14 cellular contexts compared by ENCODE assay signal in the genomic region with DNA sequence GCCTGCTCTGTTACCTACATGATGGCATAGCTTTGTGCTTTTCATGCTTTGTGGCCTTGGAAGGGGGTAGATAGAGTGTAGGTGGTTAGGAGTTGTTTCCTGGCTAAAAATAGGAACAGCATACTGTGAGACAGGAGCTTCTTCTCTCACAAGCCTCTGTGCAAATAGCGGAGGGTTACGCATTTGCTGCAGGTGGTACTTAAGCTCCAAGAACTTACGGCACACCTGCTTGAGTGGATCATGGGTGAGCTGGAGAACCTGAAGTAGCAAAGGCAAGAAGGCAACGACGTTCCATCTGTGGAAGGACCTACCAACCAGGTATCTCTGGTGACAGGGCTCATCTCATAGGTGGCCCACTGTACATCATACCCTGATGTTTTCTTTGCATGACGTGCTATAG.
DNase-seq lines count a peak whose midpoint lies in the region; ATAC-seq and TF ChIP-seq lines count a peak whose summit lies in the region.
"Had no signal": no experiment of that assay in that cellular context is flagged by ENCODE, and none has a peak within 500 bp of the region (broad histone marks: within the 10 kb centered on the region; RNA-seq: fewer than 3 reads in every experiment).

No MANE protein-coding gene starts in this region.

- intact Hi-C loops in naive thymus-derived CD4-positive, alpha-beta T cell (cut with micrococcal nuclease), result no loop called here

- CTCF ChIA-PET in naive thymus-derived CD4-positive, alpha-beta T cell (lab: Charles Lee), result interaction anchor here (0.7 to 2.1 kb wide), 3 partner anchors 11 to 71 kb away, joined by 3 to 6 read pairs (median 3); no protein-coding TSS in a partner anchor

- no peak overlapping the region for H3K18ac ChIP-seq in mesenchymal stem cell (ENCODE audit: low read depth in 1 of 2, low read length in 2 of 2)

- no peaks in the 10 kb centered on the region for H3K9me3 Mint-ChIP-seq in GM23338
- H3K9me3 Mint-ChIP-seq in naive thymus-derived CD4-positive, alpha-beta T cell, result no peaks in the 10 kb centered on the region
- H3K9me3 Mint-ChIP-seq: CD4-positive, alpha-beta T cell; neural crest cell had no signal

- no peak overlapping the region for H4K91ac ChIP-seq in mesenchymal stem cell (ENCODE audit: low read length)

- no peaks in the 10 kb centered on the region; the same call in 1 of the 2 replicates for H4K20me1 ChIP-seq in GM23338 (replicated peaks; ENCODE audit: insufficient read depth)

- H3K36me3 Mint-ChIP-seq in GM23338 (ENCODE audit: low read depth), result peaks cover 22% of the 10 kb centered on the region
- peaks cover 6 to 49% (median 28%) of the 10 kb centered on the region in 5 donors for H3K36me3 Mint-ChIP-seq in naive thymus-derived CD4-positive, alpha-beta T cell

- H3K27ac Mint-ChIP-seq in GM23338, result peak overlapping the region; percentile 32; the same call in 1 of the 2 replicates
- H3K27ac Mint-ChIP-seq in naive thymus-derived CD4-positive, alpha-beta T cell, result peak overlapping the region in 6 of 9 donors; percentile 9 to 88 (median 51)

- no peak for DNase-seq in GM23338 (ENCODE audit: low spot score)
- DNase-seq in OCI-M1 (lab: John Stamatoyannopoulos, UW), result peak; percentile 31
- no peak for DNase-seq in naive thymus-derived CD4-positive, alpha-beta T cell
- no peak for DNase-seq in KG1 (lab: John Stamatoyannopoulos, UW)
- DNase-seq in mesenchymal stem cell, result no peak
- no peak for DNase-seq in effector CD8-positive, alpha-beta T cell (lab: John Stamatoyannopoulos, UW)
- DNase-seq: activated CD4-positive, CD25-positive, alpha-beta regulatory T cell treated with anti-CD3 and anti-CD28 coated beads, Interleukin-2, amount 50 U/mL, for 72 hours; CD4-positive, alpha-beta T cell; head of caudate nucleus; NCI-H524; SK-N-SH had no signal

- H3K4me1 Mint-ChIP-seq in GM23338, result peaks cover 70% of the 10 kb centered on the region
- H3K4me1 Mint-ChIP-seq in naive thymus-derived CD4-positive, alpha-beta T cell, result peaks cover 38 to 67% (median 56%) of the 10 kb centered on the region in 7 donors

- H3K9me2 ChIP-seq in GM23338 (ENCODE audit: insufficient read depth), result no peaks in the 10 kb centered on the region
- H3K9me2 ChIP-seq: SK-N-SH had no signal

- no peaks in the 10 kb centered on the region for H3K27me3 ChIP-seq in GM23338 (ENCODE audit: insufficient read depth)
- H3K27me3 ChIP-seq in naive thymus-derived CD4-positive, alpha-beta T cell (ENCODE audit: control insufficient read depth in 2 of 2, insufficient read depth in 2 of 2, low read length in 2 of 2), result no peaks in the 10 kb centered on the region
- no peaks in the 10 kb centered on the region for H3K27me3 ChIP-seq in mesenchymal stem cell (ENCODE audit: control insufficient read depth in 1 of 2, insufficient read depth in 1 of 2, low read length in 2 of 2)

- H2AK5ac ChIP-seq in mesenchymal stem cell (ENCODE audit: low read length, severe bottlenecking), result no peak overlapping the region

- H3K27me3 Mint-ChIP-seq in GM23338 (ENCODE audit: insufficient read depth, low read depth, poor library complexity), result peaks cover 4% of the 10 kb centered on the region
- H3K27me3 Mint-ChIP-seq in naive thymus-derived CD4-positive, alpha-beta T cell, result no peaks in the 10 kb centered on the region
- H3K27me3 Mint-ChIP-seq: CD4-positive, alpha-beta T cell had no signal

- 0 out of 2 replicates have a peak, but pooled peaks cover under 1% of the 10 kb centered on the region for H3K36me3 ChIP-seq in GM23338 (ENCODE audit: insufficient read depth)
- peaks cover 0 to 27% (median 0%) of the 10 kb centered on the region in 3 experiments for H3K36me3 ChIP-seq in naive thymus-derived CD4-positive, alpha-beta T cell (ENCODE audit: control insufficient read depth in 2 of 3, insufficient read depth in 3 of 3, low read length in 3 of 3)
- no peaks in the 10 kb centered on the region for H3K36me3 ChIP-seq in mesenchymal stem cell (ENCODE audit: control insufficient read depth in 1 of 2, insufficient read depth in 2 of 2, low read depth in 1 of 2, low read length in 2 of 2)

- no peak overlapping the region; the same call in 2 of the 3 replicates for H3K4me3 Mint-ChIP-seq in GM23338
- no peak overlapping the region for H3K4me3 Mint-ChIP-seq in naive thymus-derived CD4-positive, alpha-beta T cell
- H3K4me3 Mint-ChIP-seq: CD4-positive, alpha-beta T cell; neural crest cell had no signal

- no peaks in the 10 kb centered on the region for H3K9me3 ChIP-seq in naive thymus-derived CD4-positive, alpha-beta T cell (ENCODE audit: control insufficient read depth in 2 of 3, low read length in 3 of 3)
- no peaks in the 10 kb centered on the region for H3K9me3 ChIP-seq in mesenchymal stem cell (ENCODE audit: control insufficient read depth, low read length)
- H3K9me3 ChIP-seq: SK-N-SH had no signal

- no peak overlapping the region for H4K8ac ChIP-seq in mesenchymal stem cell (ENCODE audit: low read length)

- H2AFZ ChIP-seq in GM23338 (no peak overlapping the region), mesenchymal stem cell (ENCODE audit: low read depth, low read length) (no peak overlapping the region)

- H3K4me2 ChIP-seq in GM23338 (no peak overlapping the region), mesenchymal stem cell (ENCODE audit: low read length, poor library complexity, severe bottlenecking) (no peak overlapping the region)
- H3K4me2 ChIP-seq: SK-N-SH had no signal

- POLR2A ChIA-PET in naive thymus-derived CD4-positive, alpha-beta T cell (lab: Charles Lee), result interaction anchor here (0.7 to 0.9 kb wide), 2 partner anchors 8 to 40 kb away, joined by 3 read pairs; no protein-coding TSS in a partner anchor

- no peak overlapping the region for H3K23ac ChIP-seq in mesenchymal stem cell (ENCODE audit: low read length in 2 of 2)

- H2BK12ac ChIP-seq in mesenchymal stem cell (ENCODE audit: low read length in 2 of 2), result no peak overlapping the region

- H3F3A ChIP-seq in GM23338 (replicated peaks; ENCODE audit: low read depth), result peaks cover 8% of the 10 kb centered on the region; the same call in 1 of the 2 replicates

- H3K79me1 ChIP-seq in mesenchymal stem cell (replicated peaks; ENCODE audit: low read length, poor library complexity, severe bottlenecking), result peaks cover 9% of the 10 kb centered on the region

- no peak overlapping the region for H3K4ac ChIP-seq in mesenchymal stem cell (ENCODE audit: low read depth in 1 of 2, low read length in 2 of 2)

- H2BK120ac ChIP-seq in mesenchymal stem cell (ENCODE audit: low read depth, low read length), result no peak overlapping the region

- H3K14ac ChIP-seq in mesenchymal stem cell (ENCODE audit: low read length in 2 of 2), result no peak overlapping the region

- no peak overlapping the region for H3K9ac ChIP-seq in mesenchymal stem cell (ENCODE audit: low read length)
- H3K9ac ChIP-seq: SK-N-SH had no signal

- TF ChIP-seq POLR2A in GM15510 (IDR thresholded peaks at IDR 0.05; ENCODE audit: borderline replicate concordance, extremely low read depth, insufficient read length), result peak; percentile 50

- H2BK5ac ChIP-seq in mesenchymal stem cell (ENCODE audit: low read depth, low read length, poor library complexity, severe bottlenecking), result no peak overlapping the region

- no peak overlapping the region for H3K4me3 ChIP-seq in GM23338
- H3K4me3 ChIP-seq in naive thymus-derived CD4-positive, alpha-beta T cell (ENCODE audit: low read length), result no peak overlapping the region
- no peak overlapping the region for H3K4me3 ChIP-seq in mesenchymal stem cell (ENCODE audit: insufficient read depth in 1 of 2, low read depth in 1 of 2, low read length in 2 of 2)

- H3K27ac ChIP-seq in GM23338 (ENCODE audit: low read depth) (no peak overlapping the region), mesenchymal stem cell (ENCODE audit: low read length, poor library complexity, severe bottlenecking) (no peak overlapping the region)
- H3K27ac ChIP-seq in naive thymus-derived CD4-positive, alpha-beta T cell (ENCODE audit: low read depth, low read length), result no peak overlapping the region

- WGBS in mesenchymal stem cell, result 97% methylated on average over 6 of the region's 6 CpGs

- TF ChIP-seq CTCF in GM23338 (conservative IDR thresholded peaks at IDR 0.05; ENCODE audit: low read depth in 2 of 2), result no peak

- no peak overlapping the region for H2BK15ac ChIP-seq in mesenchymal stem cell (ENCODE audit: low read depth, poor library complexity, severe bottlenecking)

- no peak for ATAC-seq in GM23338
- no peak for ATAC-seq in naive thymus-derived CD4-positive, alpha-beta T cell
- ATAC-seq: left colon had no signal

- H3K4me1 ChIP-seq in GM23338 (ENCODE audit: insufficient read depth), result peaks cover 37% of the 10 kb centered on the region
- peaks cover 0 to 11% of the 10 kb centered on the region in 2 donors for H3K4me1 ChIP-seq in naive thymus-derived CD4-positive, alpha-beta T cell (ENCODE audit: control insufficient read depth in 2 of 2, insufficient read depth in 2 of 2, low read length in 2 of 2)
- no peaks in the 10 kb centered on the region for H3K4me1 ChIP-seq in mesenchymal stem cell (ENCODE audit: control insufficient read depth, insufficient read depth, low read depth, low read length)

- peaks cover 35% of the 10 kb centered on the region for H3K79me2 ChIP-seq in GM23338 (replicated peaks; ENCODE audit: insufficient read depth)
